Comparison of ENCODE assay signal across 12 cellular contexts in the genomic region with DNA sequence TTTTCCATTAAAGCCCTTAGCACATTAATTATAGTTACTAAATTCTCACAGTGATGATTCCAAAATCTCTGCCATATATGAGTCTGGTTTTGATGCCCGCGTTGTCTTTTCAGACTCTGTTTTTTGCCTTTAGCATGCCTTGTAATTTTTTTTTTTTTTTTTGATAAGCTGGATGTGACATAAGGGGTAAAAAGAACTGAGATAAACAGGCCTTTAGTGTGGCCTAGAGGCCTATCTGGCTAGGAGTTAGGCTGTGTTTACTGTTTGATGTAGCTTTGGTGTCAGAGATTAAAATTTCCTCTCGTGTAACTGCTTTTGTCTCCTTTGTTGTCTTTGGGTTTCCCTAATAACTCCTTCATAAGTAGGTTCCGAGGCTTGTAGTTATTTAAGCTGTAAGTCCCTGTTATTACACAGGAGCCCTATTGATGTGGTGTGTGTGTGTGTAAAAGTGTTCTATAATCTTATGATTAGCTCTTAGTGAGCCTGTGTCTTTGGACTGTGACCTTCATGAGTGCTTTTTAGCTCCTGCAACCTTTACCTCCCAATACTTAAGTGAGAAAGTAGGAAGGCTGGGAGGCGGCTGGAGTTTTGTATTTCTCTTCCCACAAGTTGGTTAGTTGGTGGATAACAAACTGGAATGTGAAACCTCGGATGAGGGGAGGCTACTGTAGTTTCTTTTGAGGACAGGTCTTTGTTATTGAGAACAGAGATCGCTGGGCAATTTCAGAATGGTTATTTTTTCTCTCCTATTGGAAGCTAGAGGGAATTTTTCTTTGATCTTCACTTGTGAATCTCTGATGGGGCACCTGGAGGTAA. TPM values are rescaled to one million over a fixed set of nuclear protein-coding genes. Genes with fewer than 3 reads are reported as not detected.
DNase-seq lines count a peak whose midpoint lies in the region; ATAC-seq, FAIRE-seq and TF ChIP-seq lines count a peak whose summit lies in the region.
"Had no signal": no experiment of that assay in that cellular context is flagged by ENCODE, and none has a peak within 500 bp of the region (broad histone marks: within the 10 kb centered on the region; RNA-seq: fewer than 3 reads in every experiment).

No MANE protein-coding gene starts in this region.

- peak overlapping the region in 2 of 8 donors; percentile 51 to 61 for H3K27ac Mint-ChIP-seq in CD8-positive, alpha-beta memory T cell

- in situ Hi-C loops in IMR-90 (cut with MboI; ENCODE audit: low sequenced_read_pairs) = no loop called here

- BruUV-seq in IMR-90 (replicated peaks; lab: Mats Ljungman, UMichigan) = no TSS peak

- H3K36me3 Mint-ChIP-seq in CD8-positive, alpha-beta memory T cell = no peaks in the 10 kb centered on the region

- no peak overlapping the region for H2AK5ac ChIP-seq in IMR-90 (ENCODE audit: low read depth, low read length)

- H3K56ac ChIP-seq in IMR-90 (ENCODE audit: extremely low read depth, insufficient read depth, low read length) = no peak overlapping the region

- H2BK20ac ChIP-seq in IMR-90 (ENCODE audit: low read depth, low read length) = no peak overlapping the region

- no peaks in the 10 kb centered on the region for H3K4me1 ChIP-seq in CD8-positive, alpha-beta memory T cell (ENCODE audit: insufficient read depth, low read length)
- H3K4me1 ChIP-seq in IMR-90 (ENCODE audit: control insufficient read depth, insufficient read depth, low read length) = no peaks in the 10 kb centered on the region
- peaks cover 6 to 37% of the 10 kb centered on the region in 2 donors for H3K4me1 ChIP-seq in adrenal gland (replicated peaks in 1 of 2)
- H3K4me1 ChIP-seq: BE2C, uterus had no signal

- H3K27me3 Mint-ChIP-seq in CD8-positive, alpha-beta memory T cell = no peaks in the 10 kb centered on the region

- no peak overlapping the region for H3K9ac ChIP-seq in IMR-90 (ENCODE audit: low read depth, low read length)

- FAIRE-seq in islet of Langerhans (lab: Jason Lieb, UNC) = peak; percentile 9

- no peak overlapping the region for H3K4me3 ChIP-seq in CD8-positive, alpha-beta memory T cell (ENCODE audit: low read length)
- H3K4me3 ChIP-seq in IMR-90 (ENCODE audit: insufficient read depth, low read depth, low read length) = no peak overlapping the region
- no peak overlapping the region for H3K4me3 ChIP-seq in adrenal gland
- H3K4me3 ChIP-seq: skin epidermis, uterus had no signal

- no peak overlapping the region for H3K14ac ChIP-seq in IMR-90 (replicated peaks; ENCODE audit: low read depth, low read length)

- no peak overlapping the region for H2AFZ ChIP-seq in IMR-90 (replicated peaks; ENCODE audit: low read length, poor library complexity)

- H4K20me1 ChIP-seq in IMR-90 (ENCODE audit: insufficient read depth, low read length) = no peaks in the 10 kb centered on the region; the same call in 1 of the 2 replicates

- H3K27ac ChIP-seq in CD8-positive, alpha-beta memory T cell (ENCODE audit: low read depth, low read length) = peak overlapping the region; percentile 49
- H3K27ac ChIP-seq in IMR-90 (ENCODE audit: insufficient read depth, low read length) = no peak overlapping the region
- H3K27ac ChIP-seq in adrenal gland = peak overlapping the region in 3 of 5 donors; percentile 17 to 29 (median 27)
- H3K27ac ChIP-seq: skin epidermis, uterus had no signal

- no peak; the same call in 1 of the 2 replicates for ATAC-seq in IMR-90 (ENCODE audit: low read depth)
- no peak for ATAC-seq in GM18870 (IDR thresholded peaks at IDR 0.05; ENCODE audit: unreplicated experiment)

- no peak overlapping the region for H3K4me3 Mint-ChIP-seq in CD8-positive, alpha-beta memory T cell

- H3K9me3 ChIP-seq in CD8-positive, alpha-beta memory T cell (ENCODE audit: low read length) = no peaks in the 10 kb centered on the region
- no peaks in the 10 kb centered on the region for H3K9me3 ChIP-seq in IMR-90 (ENCODE audit: control insufficient read depth, insufficient read depth, low read length)
- H3K9me3 ChIP-seq in adrenal gland (replicated peaks in 1 of 3) = no peaks in the 10 kb centered on the region
- H3K9me3 ChIP-seq: BE2C, uterus had no signal

- H2BK5ac ChIP-seq in IMR-90 (ENCODE audit: low read depth, low read length, poor library complexity, severe bottlenecking) = no peak overlapping the region

- peaks cover 14 to 29% (median 16%) of the 10 kb centered on the region in 3 donors for H3K4me1 Mint-ChIP-seq in CD8-positive, alpha-beta memory T cell

- intact Hi-C loops in IMR-90 (cut with micrococcal nuclease) = no loop called here
- intact Hi-C loops in adrenal gland (cut with DNase I) = no loop called here

- no peaks in the 10 kb centered on the region for H3K36me3 ChIP-seq in CD8-positive, alpha-beta memory T cell (ENCODE audit: insufficient read depth, low read length)
- H3K36me3 ChIP-seq in IMR-90 (ENCODE audit: control insufficient read depth, insufficient read depth, low read length) (no peaks in the 10 kb centered on the region), adrenal gland (replicated peaks in 1 of 2) (no peaks in the 10 kb centered on the region)
- H3K36me3 ChIP-seq: BE2C, uterus had no signal

- H3K4me2 ChIP-seq in IMR-90 (ENCODE audit: low read depth, low read length) = peak overlapping the region; percentile 55

- peak overlapping the region; percentile 58; the same call in 1 of the 2 replicates for H4K5ac ChIP-seq in IMR-90 (ENCODE audit: low read depth, low read length)

- no peak overlapping the region for H2BK15ac ChIP-seq in IMR-90 (ENCODE audit: low read depth, low read length)

- H3K18ac ChIP-seq in IMR-90 (ENCODE audit: low read depth, low read length) = no peak overlapping the region

- H3K9me3 Mint-ChIP-seq in CD8-positive, alpha-beta memory T cell = no peaks in the 10 kb centered on the region

- TF ChIP-seq POLR2A in IMR-90 (IDR thresholded peaks at IDR 0.05; ENCODE audit: low read depth, low read length) (no peak), adrenal gland (IDR thresholded peaks at IDR 0.05) (no peak)

- peak overlapping the region in 1 of 2 experiments; percentile 35; a peak in 1 of 4 replicates for H4K8ac ChIP-seq in IMR-90 (ENCODE audit: low read depth in 2 of 2, low read length in 2 of 2)

- H2BK120ac ChIP-seq in IMR-90 (ENCODE audit: low read depth, low read length) = no peak overlapping the region

- H3K27me3 ChIP-seq in CD8-positive, alpha-beta memory T cell (ENCODE audit: insufficient read depth, low read length, poor library complexity, severe bottlenecking) = no peaks in the 10 kb centered on the region
- H3K27me3 ChIP-seq in IMR-90 (ENCODE audit: control insufficient read depth, insufficient read depth, low read length) = no peaks in the 10 kb centered on the region
- H3K27me3 ChIP-seq in adrenal gland = no peaks in the 10 kb centered on the region
- H3K27me3 ChIP-seq: BE2C, uterus had no signal

- dilution Hi-C loops in IMR-90 (cut with HindIII; ENCODE audit: low sequenced_read_pairs, unreplicated experiment) = no loop called here

- no peak overlapping the region for H3K4ac ChIP-seq in IMR-90 (ENCODE audit: low read depth, low read length)

- POLR2A ChIA-PET in CD8-positive, alpha-beta memory T cell (lab: Charles Lee) = interaction anchor here (0.6 kb wide), 1 partner anchor 20 kb away, joined by 3 read pairs; no protein-coding TSS in a partner anchor
- POLR2A ChIA-PET in IMR-90 (lab: Charles Lee; ENCODE audit: unreplicated experiment) = interaction anchor here (0.7 kb wide), 1 partner anchor 495 kb away, joined by 7 read pairs; no protein-coding TSS in a partner anchor

- CTCF ChIA-PET in CD8-positive, alpha-beta memory T cell (lab: Charles Lee) = no interaction called here
- CTCF ChIA-PET in IMR-90 (lab: Yijun Ruan, JAX) = interaction anchor here (0.7 to 2.1 kb wide), 2 partner anchors 19 to 153 kb away, joined by 3 to 5 read pairs; no protein-coding TSS in a partner anchor

- no CpG with 5 or more reads among the region's 7 CpGs for WGBS in IMR-90 (ENCODE audit: extremely low coverage in 2 of 2, insufficient read length in 1 of 2), 2 experiments
- WGBS in adrenal gland, 4 donors = 65 to 70% (median 68%) methylated on average over 7 of the region's 7 CpGs

- peak in 1 of 5 donors; percentile 10 for DNase-seq in CD8-positive, alpha-beta memory T cell
- DNase-seq in IMR-90 = no peak
- DNase-seq in adrenal gland = no peak
- no peak for DNase-seq in NCI-H2196 treated with DMSO at 0.1 percent for 48 hours (lab: John Stamatoyannopoulos, UW; ENCODE audit: unreplicated experiment)
- no peak for DNase-seq in DMS 273 treated with DMSO at 0.1 percent for 48 hours (lab: John Stamatoyannopoulos, UW)
- DNase-seq in activated CD4-positive, alpha-beta T cell treated with anti-CD3 and anti-CD28 coated beads, Interleukin-2, amount 50 U/mL, for 4 hours = no peak
- DNase-seq: BE2C, T-helper 9 cell, uterus had no signal

- TF ChIP-seq RAD21 in IMR-90 (IDR thresholded peaks at IDR 0.05; ENCODE audit: low read length) = no peak

- no peak overlapping the region for H2AK9ac ChIP-seq in IMR-90 (replicated peaks; ENCODE audit: low read depth, low read length, poor library complexity)

- H4K91ac ChIP-seq in IMR-90 (ENCODE audit: insufficient read depth, low read depth, low read length) = no peak overlapping the region

- no peak overlapping the region for H3K23ac ChIP-seq in IMR-90 (ENCODE audit: low read depth, low read length)

- H3K9me1 ChIP-seq in IMR-90 (ENCODE audit: insufficient read depth, low read length) = 0 out of 2 replicates have a peak, but pooled peaks cover 2% of the 10 kb centered on the region

- TF ChIP-seq CTCF in IMR-90 (conservative IDR thresholded peaks at IDR 0.05; ENCODE audit: low read depth, low read length) (no peak), adrenal gland (IDR thresholded peaks at IDR 0.05) (no peak)

- peaks cover 11 to 15% of the 10 kb centered on the region in 2 experiments for H3K79me1 ChIP-seq in IMR-90 (ENCODE audit: low read depth in 1 of 2, low read length in 2 of 2)

TF ChIP-seq in IMR-90, 13 proteins besides CTCF, POLR2A, EP300 and RAD21 (continues in another document):
- no peak for TF ChIP-seq MXI1 (IDR thresholded peaks at IDR 0.05; ENCODE audit: borderline replicate concordance, low read depth, low read length)

RNA-seq across cellular contexts. Expression of a gene that starts 19.3 kb away (rescaled TPM):
- total RNA-seq in CD8-positive, alpha-beta memory T cell = 10 to 100 TPM; 18.8 to 20.2 TPM
- 8.4 TPM for polyA plus RNA-seq in CD8-positive, alpha-beta memory T cell
- total RNA-seq in IMR-90 (2012; rRNA removed) = 13.1 and 20.6 TPM in 2 replicates
- polyA plus RNA-seq in IMR-90 (2012; rRNA removed) = 6.4 and 7.8 TPM in 2 replicates
- polyA plus RNA-seq in IMR-90 (2012; cell fraction: cytosol; rRNA removed) = 2.6 and 5.0 TPM in 2 replicates
- 0.64 and 2.8 TPM in 2 replicates for polyA plus RNA-seq in IMR-90 (2012; cell fraction: nucleus; rRNA removed; ENCODE audit: low replicate concordance)
- 100 to 1,000 TPM in 1 of 8 donors, 10 to 100 TPM in 7; 36.7 to 131 (median 46.5) TPM for total RNA-seq in adrenal gland
- 10 to 100 TPM; 11.2 to 60.4 (median 12.9) TPM for polyA plus RNA-seq in adrenal gland

RNA-seq across cellular contexts. Expression of a gene that starts 19.8 kb away (rescaled TPM):
- 100 to 1,000 TPM; 157 to 158 TPM for total RNA-seq in CD8-positive, alpha-beta memory T cell
- 356 TPM for polyA plus RNA-seq in CD8-positive, alpha-beta memory T cell
- total RNA-seq in IMR-90 (2012; rRNA removed) = 60.0 and 128 TPM in 2 replicates
- polyA plus RNA-seq in IMR-90 (2012; rRNA removed) = 124 and 153 TPM in 2 replicates
- polyA plus RNA-seq in IMR-90 (2012; cell fraction: cytosol; rRNA removed) = 22.7 and 43.6 TPM in 2 replicates
- 3.4 and 38.6 TPM in 2 replicates for polyA plus RNA-seq in IMR-90 (2012; cell fraction: nucleus; rRNA removed; ENCODE audit: low replicate concordance)
- total RNA-seq in adrenal gland = 100 to 1,000 TPM; 163 to 277 (median 204) TPM
- 100 to 1,000 TPM in 1 of 3 donors, 10 to 100 TPM in 2; 54.1 to 394 (median 62.9) TPM for polyA plus RNA-seq in adrenal gland
